ENCODE assay signal across 8 cellular contexts in the genomic region with DNA sequence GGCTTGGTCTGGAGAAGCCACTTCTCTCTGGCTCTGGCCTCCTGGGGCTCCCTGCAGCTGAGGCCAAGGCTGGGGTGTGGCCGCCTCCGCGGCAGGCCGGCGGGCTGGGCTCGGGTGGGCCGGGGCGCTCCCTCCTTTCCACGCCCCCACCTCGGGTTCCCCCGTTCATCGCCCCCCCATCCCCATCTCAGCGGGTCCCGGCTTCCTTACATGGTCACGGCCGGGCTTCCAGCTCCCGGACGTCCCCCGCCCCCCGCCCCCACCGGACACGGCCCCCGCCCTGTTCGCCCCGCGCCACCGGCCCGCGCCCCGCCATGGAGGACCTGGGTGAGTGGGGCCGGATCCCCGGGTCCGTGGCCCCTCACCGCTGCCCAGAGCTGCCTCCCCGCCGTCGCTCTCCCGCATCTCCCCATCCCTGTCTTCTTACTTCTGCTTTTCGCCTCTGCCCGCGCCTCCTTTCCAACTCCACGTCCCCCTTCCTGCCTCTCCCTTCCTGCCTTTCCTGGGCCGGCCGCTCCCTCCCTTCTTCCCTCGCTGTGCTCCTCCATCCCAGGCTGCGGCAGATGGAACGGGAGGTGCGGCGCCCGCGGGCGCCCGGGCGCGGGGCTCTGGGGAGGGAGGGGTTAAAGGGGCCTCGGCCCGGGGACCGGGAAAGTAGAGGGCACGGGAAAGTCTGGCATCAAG. TPM values are rescaled to one million over a fixed set of nuclear protein-coding genes. Genes with fewer than 3 reads are reported as not detected.
A peak's percentile ranks its signal among the peaks of the same experiment; 100 is the strongest.
DNase-seq lines count a peak whose midpoint lies in the region; ATAC-seq and TF ChIP-seq lines count a peak whose summit lies in the region.

A gene (plus strand): TSS at position 278 of the 684 bp plus-strand sequence. CDS start 37 bp downstream, at position 315.

- H4K20me1 ChIP-seq in osteoblast (ENCODE audit: insufficient read depth, low read length) = peaks cover 32% of the 10 kb centered on the region
- H4K20me1 ChIP-seq in OCI-LY7 (ENCODE audit: insufficient read depth, low read length) = no peaks in the 10 kb centered on the region

- H3K27me3 ChIP-seq in osteoblast (ENCODE audit: insufficient read depth, low read length) = no peaks in the 10 kb centered on the region

- peaks cover 6% of the 10 kb centered on the region for H3K27me3 Mint-ChIP-seq in activated naive CD8-positive, alpha-beta T cell

- peak within 1 kb of the TSS; percentile 77 for H3K4me3 Mint-ChIP-seq in activated naive CD8-positive, alpha-beta T cell

- H3K4me2 ChIP-seq in osteoblast (ENCODE audit: insufficient read depth, low read length) (peak within 1 kb of the TSS; percentile 89), OCI-LY7 (ENCODE audit: low read length) (no peak within 1 kb of the TSS)

- BruUV-seq in OCI-LY7 (replicated peaks; lab: Mats Ljungman, UMichigan) = no TSS peak

- H2AFZ ChIP-seq in osteoblast (ENCODE audit: low read length) (peak within 1 kb of the TSS; percentile 86), OCI-LY7 (ENCODE audit: low read length) (no peak within 1 kb of the TSS)

- H3K4me1 ChIP-seq in osteoblast (ENCODE audit: insufficient read depth, low read length) = peaks cover 28% of the 10 kb centered on the region
- H3K4me1 ChIP-seq in OCI-LY7 (ENCODE audit: insufficient read depth, low read length, poor library complexity, severe bottlenecking) = peaks cover 6% of the 10 kb centered on the region

- no peaks in the 10 kb centered on the region for H3K9me3 Mint-ChIP-seq in activated naive CD8-positive, alpha-beta T cell (ENCODE audit: low read depth)

- POLR2A ChIA-PET in AG04449 (lab: Yijun Ruan, JAX) = interaction anchor here (0.6 to 1.9 kb wide), 7 partner anchors 11 to 330 kb away, joined by 3 to 12 read pairs (median 4); a partner anchor contains a TSS
- POLR2A ChIA-PET in OCI-LY7 (lab: Charles Lee) = no interaction called here

- TF ChIP-seq CTCF in AG04449 (IDR thresholded peaks at IDR 0.05; ENCODE audit: insufficient read depth, low read length, missing control alignments) = no peak
- TF ChIP-seq CTCF in osteoblast (IDR thresholded peaks at IDR 0.05; ENCODE audit: extremely low read depth, low read depth, low read length) = no peak
- TF ChIP-seq CTCF in OCI-LY7 (conservative IDR thresholded peaks at IDR 0.05; ENCODE audit: low read length) = no peak

- intact Hi-C loops in OCI-LY7 (cut with micrococcal nuclease; ENCODE audit: unreplicated experiment) = no loop called here

- H3K27ac Mint-ChIP-seq in activated naive CD8-positive, alpha-beta T cell = no peak within 1 kb of the TSS

- no peak for ATAC-seq in HG03354 (IDR thresholded peaks at IDR 0.05; ENCODE audit: poor library complexity, severe bottlenecking, unreplicated experiment)

- H3K4me3 ChIP-seq in AG04449 (ENCODE audit: low read depth, low read length) (peak within 1 kb of the TSS; percentile 89), osteoblast (ENCODE audit: insufficient read depth, low read length) (peak within 1 kb of the TSS; percentile 84), OCI-LY7 (ENCODE audit: low read depth, low read length, poor library complexity, severe bottlenecking) (no peak within 1 kb of the TSS)

- DNase-seq in AG04449 (ENCODE audit: low read depth, low spot score) = peak; percentile 34
- DNase-seq in HCEC 1CT = peak; percentile 81
- peak; percentile 85 for DNase-seq in glomerular visceral epithelial cell (ENCODE audit: extremely low spot score)
- DNase-seq in osteoblast (ENCODE audit: insufficient read length, low spot score, missing footprints) = peak; percentile 98
- no peak for DNase-seq in OCI-LY7 (ENCODE audit: low spot score)
- DNase-seq in activated CD8-positive, alpha-beta memory T cell treated with anti-CD3 and anti-CD28 coated beads, Interleukin-2, amount 50 U/mL, for 4 hours = no peak

- peak within 1 kb of the TSS; percentile 77 for H3K27ac ChIP-seq in osteoblast (ENCODE audit: low read depth, low read length)
- no peak within 1 kb of the TSS for H3K27ac ChIP-seq in OCI-LY7 (ENCODE audit: low read depth, low read length, poor library complexity, severe bottlenecking)

- H3K4me1 Mint-ChIP-seq in activated naive CD8-positive, alpha-beta T cell (ENCODE audit: low read depth) = peaks cover 17% of the 10 kb centered on the region

- no peaks in the 10 kb centered on the region for H3K9me3 ChIP-seq in osteoblast (ENCODE audit: low read depth, low read length)
- no peaks in the 10 kb centered on the region for H3K9me3 ChIP-seq in OCI-LY7 (ENCODE audit: low read length)

- peaks cover 33% of the 10 kb centered on the region for H3K36me3 ChIP-seq in osteoblast (ENCODE audit: insufficient read depth, low read length)
- no peaks in the 10 kb centered on the region for H3K36me3 ChIP-seq in OCI-LY7 (ENCODE audit: insufficient read depth, low read length)

- H3K79me2 ChIP-seq in osteoblast (ENCODE audit: insufficient read depth, low read length) = peaks cover 4% of the 10 kb centered on the region
- H3K79me2 ChIP-seq in OCI-LY7 (ENCODE audit: insufficient read depth, low read depth, low read length) = no peaks in the 10 kb centered on the region

- peaks cover 1% of the 10 kb centered on the region for H3K36me3 Mint-ChIP-seq in activated naive CD8-positive, alpha-beta T cell

- CTCF ChIA-PET in AG04449 (lab: Yijun Ruan, JAX) = interaction anchor here (0.9 to 5.7 kb wide), 4 partner anchors 8 to 396 kb away, joined by 3 to 86 read pairs (median 3); a partner anchor contains a TSS
- CTCF ChIA-PET in OCI-LY7 (lab: Charles Lee; ENCODE audit: unreplicated experiment) = no interaction called here

- H3K9me2 ChIP-seq in OCI-LY7 (ENCODE audit: insufficient read depth, low read length) = no peaks in the 10 kb centered on the region

RNA-seq across cellular contexts. Expression of the gene that starts here (rescaled TPM):
- total RNA-seq in osteoblast (60.1 and 70.4 TPM in 2 replicates), OCI-LY7 (2022) (0.38 TPM in 1 of 2 replicates, not detected in the other)
- 0.05 and 0.73 TPM in 2 replicates for total RNA-seq in OCI-LY7 (2014; rRNA removed; shearing (Covaris generic))

Comparison
In these comparisons a context has a peak if more than half of its experiments do, and no peak if none do; other contexts are left out.
1. RNA of the gene that starts here (total RNA-seq): 60.1 to 70.4 TPM in osteoblast; 0.05 to 0.73 TPM in OCI-LY7; every median in the first group is over 10 times any median in the second.
2. DNase-seq: peak in AG04449 (single experiment), HCEC 1CT (single experiment), glomerular visceral epithelial cell (single experiment) and osteoblast (single experiment); none in OCI-LY7 (single experiment) and activated CD8-positive, alpha-beta memory T cell treated with anti-CD3 and anti-CD28 coated beads, Interleukin-2, amount 50 U/mL, for 4 hours (single experiment).